Comparison of ENCODE assay signal across 11 cellular contexts in genomic region chr2:126885701-126886121, GRCh38. TPM values are rescaled to one million over a fixed set of nuclear protein-coding genes. Genes with fewer than 3 reads are reported as not detected.
DNase-seq lines count a peak whose midpoint lies in the region; ATAC-seq, FAIRE-seq and TF ChIP-seq lines count a peak whose summit lies in the region.
"Had no signal": no experiment of that assay in that cellular context is flagged by ENCODE, and none has a peak within 500 bp of the region (broad histone marks: within the 10 kb centered on the region; RNA-seq: fewer than 3 reads in every experiment).

No MANE protein-coding gene starts in this region.

- no peaks in the 10 kb centered on the region for H4K20me1 ChIP-seq in IMR-90 (ENCODE audit: insufficient read depth, low read length)

- H2BK120ac ChIP-seq in IMR-90 (ENCODE audit: low read depth, low read length): no peak overlapping the region

- FAIRE-seq in A549 (lab: Jason Lieb, UNC) (no peak), urothelium cell line (lab: Jason Lieb, UNC) (no peak)
- FAIRE-seq: TTC549 had no signal

- dilution Hi-C loops in IMR-90 (cut with HindIII; ENCODE audit: low sequenced_read_pairs, unreplicated experiment): no loop called here

- H4K5ac ChIP-seq in IMR-90 (ENCODE audit: low read depth, low read length): no peak overlapping the region

- no peaks in the 10 kb centered on the region for H3K9me3 Mint-ChIP-seq in nephron
- H3K9me3 Mint-ChIP-seq in activated T-cell treated with anti-CD3 and anti-CD28 coated beads, Interleukin-2, amount 50 U/mL, for 72 hours: no peaks in the 10 kb centered on the region
- H3K9me3 Mint-ChIP-seq in activated T-helper 17 cell treated with anti-CD3 and anti-CD28 coated beads, Interleukin-2, amount 50 U/mL, for 72 hours: no peaks in the 10 kb centered on the region
- H3K9me3 Mint-ChIP-seq: activated naive CD4-positive, alpha-beta T cell treated with anti-CD3 and anti-CD28 coated beads, Interleukin-2, amount 50 U/mL, for 24 hours had no signal

- H3K79me1 ChIP-seq in IMR-90 (ENCODE audit: low read depth in 1 of 2, low read length in 2 of 2): no peaks in the 10 kb centered on the region

- peak overlapping the region; percentile 37 for H2AK9ac ChIP-seq in IMR-90 (replicated peaks; ENCODE audit: low read depth, low read length, poor library complexity)

- no peak overlapping the region for H3K18ac ChIP-seq in IMR-90 (ENCODE audit: low read depth, low read length)

- no TSS peak for BruUV-seq in IMR-90 (replicated peaks; lab: Mats Ljungman, UMichigan)

- CTCF ChIA-PET in A549 (lab: Yijun Ruan, JAX) (interaction anchor here (0.7 to 3.0 kb wide), 10 partner anchors 9 to 168 kb away, joined by 3 to 13 read pairs (median 5); no protein-coding TSS in a partner anchor), IMR-90 (lab: Yijun Ruan, JAX) (no interaction called here)

- no peaks in the 10 kb centered on the region for H3K4me1 ChIP-seq in A549
- no peaks in the 10 kb centered on the region; the same call in 1 of the 2 replicates for H3K4me1 ChIP-seq in IMR-90 (ENCODE audit: control insufficient read depth, insufficient read depth, low read length)
- H3K4me1 ChIP-seq in foreskin keratinocyte: no peaks in the 10 kb centered on the region

- DNase-seq in A549 (ENCODE audit: low read depth in 1 of 2, low spot score in 1 of 2) (no peak), IMR-90 (peak; percentile 28), foreskin keratinocyte (no peak), urothelium cell line (ENCODE audit: low spot score) (no peak)
- no peak for DNase-seq in activated T-cell treated with anti-CD3 and anti-CD28 coated beads, Interleukin-2, amount 50 U/mL, for 72 hours

- TF ChIP-seq RAD21 in A549 (conservative IDR thresholded peaks at IDR 0.05 in 1 of 2, IDR thresholded peaks at IDR 0.05 in 1 of 2) (no peak), IMR-90 (IDR thresholded peaks at IDR 0.05; ENCODE audit: low read length) (no peak)

- H2AK5ac ChIP-seq in IMR-90 (ENCODE audit: low read depth, low read length): no peak overlapping the region

- peak overlapping the region; percentile 46 to 95 (median 84) for H3K27ac Mint-ChIP-seq in nephron
- H3K27ac Mint-ChIP-seq in activated T-cell treated with anti-CD3 and anti-CD28 coated beads, Interleukin-2, amount 50 U/mL, for 72 hours: no peak overlapping the region
- no peak overlapping the region for H3K27ac Mint-ChIP-seq in activated T-helper 17 cell treated with anti-CD3 and anti-CD28 coated beads, Interleukin-2, amount 50 U/mL, for 72 hours
- H3K27ac Mint-ChIP-seq: activated naive CD4-positive, alpha-beta T cell treated with anti-CD3 and anti-CD28 coated beads, Interleukin-2, amount 50 U/mL, for 24 hours had no signal

- H3K27me3 ChIP-seq in IMR-90 (ENCODE audit: control insufficient read depth, insufficient read depth, low read length) (peaks cover 11% of the 10 kb centered on the region), foreskin keratinocyte (no peaks in the 10 kb centered on the region)

- no peak overlapping the region for H3K4ac ChIP-seq in IMR-90 (ENCODE audit: low read depth, low read length)

- H3K9me3 ChIP-seq in A549 (no peaks in the 10 kb centered on the region), IMR-90 (ENCODE audit: control insufficient read depth, insufficient read depth, low read length) (no peaks in the 10 kb centered on the region; the same call in 1 of the 2 replicates)

- H3K9me1 ChIP-seq in IMR-90 (ENCODE audit: insufficient read depth, low read length): no peaks in the 10 kb centered on the region

- ATAC-seq in A549 (peak in 1 of 2 experiments; percentile 7; a peak in 2 of 6 replicates), IMR-90 (ENCODE audit: low read depth) (peak; percentile 69), foreskin keratinocyte (peak; percentile 5), GM18511 (IDR thresholded peaks at IDR 0.05; ENCODE audit: unreplicated experiment) (no peak)
- ATAC-seq in activated T-cell treated with anti-CD3 and anti-CD28 coated beads, Interleukin-2, amount 50 U/mL, for 72 hours (replicated peaks in 1 of 2): no peak
- no peak for ATAC-seq in activated T-helper 17 cell treated with anti-CD3 and anti-CD28 coated beads, Interleukin-2, amount 50 U/mL, for 72 hours (replicated peaks)

- H3K56ac ChIP-seq in IMR-90 (ENCODE audit: extremely low read depth, insufficient read depth, low read length): no peak overlapping the region

- TF ChIP-seq POLR2A in A549 (IDR thresholded peaks at IDR 0.05; ENCODE audit: low read length) (no peak), IMR-90 (IDR thresholded peaks at IDR 0.05; ENCODE audit: low read depth, low read length) (no peak)

- no peak overlapping the region for H3K9ac ChIP-seq in IMR-90 (ENCODE audit: low read depth, low read length)

- TF ChIP-seq EP300 in A549 (IDR thresholded peaks at IDR 0.05): no peak

- no peak overlapping the region for H2BK15ac ChIP-seq in IMR-90 (ENCODE audit: low read depth, low read length)

- H3K27ac ChIP-seq in A549: peak overlapping the region; percentile 27 to 67; a peak in 4 of 6 replicates
- no peak overlapping the region for H3K27ac ChIP-seq in IMR-90 (ENCODE audit: insufficient read depth, low read length)
- no peak overlapping the region for H3K27ac ChIP-seq in foreskin keratinocyte

- no peak overlapping the region for H3K23ac ChIP-seq in IMR-90 (ENCODE audit: low read depth, low read length)

- H3K4me1 Mint-ChIP-seq in nephron: peaks cover 30% of the 10 kb centered on the region
- H3K4me1 Mint-ChIP-seq in activated T-cell treated with anti-CD3 and anti-CD28 coated beads, Interleukin-2, amount 50 U/mL, for 72 hours (ENCODE audit: low read depth): peaks cover 9% of the 10 kb centered on the region
- H3K4me1 Mint-ChIP-seq in activated T-helper 17 cell treated with anti-CD3 and anti-CD28 coated beads, Interleukin-2, amount 50 U/mL, for 72 hours: no peaks in the 10 kb centered on the region

- no peak overlapping the region for H2BK20ac ChIP-seq in IMR-90 (ENCODE audit: low read depth, low read length)

- H3K4me2 ChIP-seq in A549: peak overlapping the region; percentile 71
- peak overlapping the region; percentile 80 for H3K4me2 ChIP-seq in IMR-90 (ENCODE audit: low read depth, low read length)

- WGBS in A549 (ENCODE audit: missing lambda C conversion rate): 75% methylated on average over 18 of the region's 18 CpGs
- no CpG with 5 or more reads among the region's 18 CpGs for WGBS in IMR-90 (ENCODE audit: extremely low coverage in 2 of 2, insufficient read length in 1 of 2), 2 experiments

- peak overlapping the region; percentile 84 for H2AFZ ChIP-seq in IMR-90 (replicated peaks; ENCODE audit: low read length, poor library complexity)

- H3K4me3 ChIP-seq in A549 (peak overlapping the region; percentile 36), IMR-90 (ENCODE audit: insufficient read depth, low read depth, low read length) (no peak overlapping the region)

- H3K14ac ChIP-seq in IMR-90 (replicated peaks; ENCODE audit: low read depth, low read length): no peak overlapping the region

- no peaks in the 10 kb centered on the region for H3K36me3 ChIP-seq in IMR-90 (ENCODE audit: control insufficient read depth, insufficient read depth, low read length)

- H4K91ac ChIP-seq in IMR-90 (ENCODE audit: insufficient read depth, low read depth, low read length): no peak overlapping the region

- no peak for TF ChIP-seq CTCF in A549 (IDR thresholded peaks at IDR 0.05)
- TF ChIP-seq CTCF in IMR-90 (conservative IDR thresholded peaks at IDR 0.05; ENCODE audit: low read depth, low read length): no peak
- TF ChIP-seq CTCF in foreskin keratinocyte (conservative IDR thresholded peaks at IDR 0.05): no peak
- no peak for TF ChIP-seq CTCF in nephron (IDR thresholded peaks at IDR 0.05; ENCODE audit: unreplicated experiment in 3 of 3)

- H3K36me3 Mint-ChIP-seq in nephron (ENCODE audit: low read depth): no peaks in the 10 kb centered on the region
- H3K36me3 Mint-ChIP-seq in activated T-cell treated with anti-CD3 and anti-CD28 coated beads, Interleukin-2, amount 50 U/mL, for 72 hours (ENCODE audit: insufficient read depth in 2 of 2): no peaks in the 10 kb centered on the region
- H3K36me3 Mint-ChIP-seq in activated T-helper 17 cell treated with anti-CD3 and anti-CD28 coated beads, Interleukin-2, amount 50 U/mL, for 72 hours (ENCODE audit: low read depth): no peaks in the 10 kb centered on the region
- H3K36me3 Mint-ChIP-seq: activated naive CD4-positive, alpha-beta T cell treated with anti-CD3 and anti-CD28 coated beads, Interleukin-2, amount 50 U/mL, for 24 hours had no signal

- no peak overlapping the region for H4K8ac ChIP-seq in IMR-90 (ENCODE audit: low read depth in 2 of 2, low read length in 2 of 2)

- POLR2A ChIA-PET in A549 (lab: Yijun Ruan, JAX): no interaction called here
- POLR2A ChIA-PET in IMR-90 (lab: Charles Lee; ENCODE audit: unreplicated experiment): no interaction called here

- peak overlapping the region; percentile 30 to 47 (median 44) for H3K4me3 Mint-ChIP-seq in nephron
- H3K4me3 Mint-ChIP-seq in activated T-cell treated with anti-CD3 and anti-CD28 coated beads, Interleukin-2, amount 50 U/mL, for 72 hours: peak overlapping the region in 1 of 2 donors; percentile 20
- H3K4me3 Mint-ChIP-seq in activated T-helper 17 cell treated with anti-CD3 and anti-CD28 coated beads, Interleukin-2, amount 50 U/mL, for 72 hours: no peak overlapping the region
- H3K4me3 Mint-ChIP-seq: activated naive CD4-positive, alpha-beta T cell treated with anti-CD3 and anti-CD28 coated beads, Interleukin-2, amount 50 U/mL, for 24 hours had no signal

- H2BK5ac ChIP-seq in IMR-90 (ENCODE audit: low read depth, low read length, poor library complexity, severe bottlenecking): no peak overlapping the region

- H3K27me3 Mint-ChIP-seq in nephron (ENCODE audit: low read depth): peaks cover 11% of the 10 kb centered on the region
- peaks cover 18% of the 10 kb centered on the region for H3K27me3 Mint-ChIP-seq in activated T-cell treated with anti-CD3 and anti-CD28 coated beads, Interleukin-2, amount 50 U/mL, for 72 hours (ENCODE audit: low read depth)
- peaks cover 18% of the 10 kb centered on the region for H3K27me3 Mint-ChIP-seq in activated T-helper 17 cell treated with anti-CD3 and anti-CD28 coated beads, Interleukin-2, amount 50 U/mL, for 72 hours

- in situ Hi-C loops in IMR-90 (cut with MboI; ENCODE audit: low sequenced_read_pairs): no loop called here

- intact Hi-C loops in IMR-90 (cut with micrococcal nuclease): loop anchor here (10.0 kb wide), 1 partner anchor 169 kb away; no protein-coding TSS in a partner anchor

RNA-seq across cellular contexts. Expression of gene TEX51, which starts 13.0 kb away (rescaled TPM):
- polyA plus RNA-seq in A549 (2011; rRNA removed) (not detected in 2 replicates), A549 (2017; fragmentation: RNase III; extraction: RNeasy Plus Mini Kit Qiagen cat#74134 plus additional on column Dnase treatment) (not detected in 3 replicates), IMR-90 (2012; rRNA removed) (not detected in 2 replicates), foreskin keratinocyte (not detected in 2 replicates)
- not detected in 2 replicates for polyA plus RNA-seq in A549 (2012; cell fraction: cytosol; rRNA removed)
- not detected in 2 replicates for polyA plus RNA-seq in A549 (2012; cell fraction: nucleus; rRNA removed)
- polyA minus RNA-seq in A549 (2011; rRNA and poly(A)+ RNA removed): not detected in 2 replicates
- total RNA-seq in IMR-90 (2012; rRNA removed) (not detected in 2 replicates), foreskin keratinocyte (not detected in 2 replicates)
- polyA plus RNA-seq in IMR-90 (2012; cell fraction: cytosol; rRNA removed): not detected in 2 replicates
- polyA plus RNA-seq in IMR-90 (2012; cell fraction: nucleus; rRNA removed; ENCODE audit: low replicate concordance): not detected in 2 replicates
- not detected for total RNA-seq in activated T-cell treated with anti-CD3 and anti-CD28 coated beads, Interleukin-2, amount 50 U/mL, for 72 hours
- total RNA-seq in activated T-helper 17 cell treated with anti-CD3 and anti-CD28 coated beads, Interleukin-2, amount 50 U/mL, for 72 hours: not detected
- total RNA-seq: subcutaneous adipose tissue had no signal

Comparison
In these comparisons a context has a peak if more than half of its experiments do, and no peak if none do; other contexts are left out.
1. ATAC-seq: peak in IMR-90 (single experiment) and foreskin keratinocyte (single experiment); none in GM18511 (single experiment), activated T-cell treated with anti-CD3 and anti-CD28 coated beads, Interleukin-2, amount 50 U/mL, for 72 hours (0 of 2) and activated T-helper 17 cell treated with anti-CD3 and anti-CD28 coated beads, Interleukin-2, amount 50 U/mL, for 72 hours (single experiment).
2. H3K27ac ChIP-seq: peak in A549 (2 of 2); none in IMR-90 (single experiment) and foreskin keratinocyte (single experiment).
3. H3K27ac Mint-ChIP-seq: peak in nephron (3 of 3); none in activated T-cell treated with anti-CD3 and anti-CD28 coated beads, Interleukin-2, amount 50 U/mL, for 72 hours (single experiment) and activated T-helper 17 cell treated with anti-CD3 and anti-CD28 coated beads, Interleukin-2, amount 50 U/mL, for 72 hours (single experiment).